In genomic region chr1:905071-905749, GRCh38 we compare ENCODE assay signal across 9 cellular contexts. TPM values are rescaled to one million over a fixed set of nuclear protein-coding genes. Genes with fewer than 3 reads are reported as not detected.
DNase-seq lines count a peak whose midpoint lies in the region; ATAC-seq and TF ChIP-seq lines count a peak whose summit lies in the region.
"Had no signal": no experiment of that assay in that cellular context is flagged by ENCODE, and none has a peak within 500 bp of the region (broad histone marks: within the 10 kb centered on the region; RNA-seq: fewer than 3 reads in every experiment).

No MANE protein-coding gene starts in this region.

- TF ChIP-seq EP300 in tibial nerve (IDR thresholded peaks at IDR 0.05) = peak in 1 of 2 donors; percentile 10

- peaks cover 16% of the 10 kb centered on the region for H3K4me1 ChIP-seq in body of pancreas
- peaks cover 0 to 39% (median 17%) of the 10 kb centered on the region in 4 donors for H3K4me1 ChIP-seq in tibial nerve

- DNase-seq in GM06990 (ENCODE audit: extremely low read depth, insufficient read length) (peak; percentile 60), LNCaP clone FGC (ENCODE audit: low read depth) (no peak), body of pancreas (peak in 2 of 4 donors; percentile 25 to 39), left lobe of liver (ENCODE audit: low spot score) (peak; percentile 55), tibial nerve (ENCODE audit: low spot score in 2 of 2) (peak in 1 of 2 donors; percentile 12), C1 segment of cervical spinal cord (lab: John Stamatoyannopoulos, UW) (no peak), NCI-H2227 (lab: John Stamatoyannopoulos, UW; ENCODE audit: unreplicated experiment) (no peak)

- H3K27me3 ChIP-seq in GM06990 (replicated peaks; ENCODE audit: control insufficient read depth, insufficient read depth, low read length) (no peaks in the 10 kb centered on the region; the same call in 1 of the 2 replicates), body of pancreas (peaks cover 0 to 8% of the 10 kb centered on the region in 2 donors), tibial nerve (peaks cover 0 to 13% of the 10 kb centered on the region in 2 donors)

- H3K9me3 ChIP-seq in body of pancreas (no peaks in the 10 kb centered on the region), tibial nerve (no peaks in the 10 kb centered on the region)

- intact Hi-C loops in body of pancreas (cut with DNase I) = no loop called here

- TF ChIP-seq POLR2A in body of pancreas (IDR thresholded peaks at IDR 0.05) (no peak), tibial nerve (IDR thresholded peaks at IDR 0.05) (no peak)

- H3K4me3 ChIP-seq in GM06990 (replicated peaks; ENCODE audit: low read depth, low read length) (peak overlapping the region; percentile 39), LNCaP clone FGC (ENCODE audit: low read depth, low read length) (peak overlapping the region; percentile 63), body of pancreas (no peak overlapping the region), tibial nerve (peak overlapping the region; percentile 22 to 53 (median 40))

- 8 to 14% methylated on average over 13 to 49 of the region's 49 CpGs for WGBS in body of pancreas, 2 donors
- WGBS in tibial nerve, 2 donors = 4 to 10% methylated on average over 39 to 48 of the region's 49 CpGs

- ATAC-seq in body of pancreas = peak; percentile 24
- ATAC-seq in left lobe of liver = peak; percentile 56
- ATAC-seq in HG02970 (IDR thresholded peaks at IDR 0.05; ENCODE audit: low FRiP score, unreplicated experiment) = no peak

- H3K36me3 ChIP-seq in GM06990 (ENCODE audit: control insufficient read depth, insufficient read depth, low read length) (no peaks in the 10 kb centered on the region), body of pancreas (replicated peaks in 1 of 2; ENCODE audit: insufficient read depth in 1 of 2, low read depth in 2 of 2) (no peaks in the 10 kb centered on the region), tibial nerve (no peaks in the 10 kb centered on the region)

- TF ChIP-seq CTCF in GM06990 (IDR thresholded peaks at IDR 0.05; ENCODE audit: insufficient read depth, low read length, poor library complexity, severe bottlenecking) (no peak), LNCaP clone FGC (IDR thresholded peaks at IDR 0.05; ENCODE audit: control insufficient read depth, extremely low read depth, insufficient read depth) (no peak), body of pancreas (IDR thresholded peaks at IDR 0.05) (no peak), tibial nerve (IDR thresholded peaks at IDR 0.05) (no peak)

- H3K27ac ChIP-seq in body of pancreas = no peak overlapping the region
- H3K27ac ChIP-seq in tibial nerve = peak overlapping the region in 2 of 4 donors; percentile 21 to 28

RNA-seq across cellular contexts. Expression of gene SAMD11, which starts 18.5 kb away (rescaled TPM):
- total RNA-seq in body of pancreas (1 to 10 TPM; 2.1 to 2.3 TPM), left lobe of liver (4.9 TPM), tibial nerve (10 to 100 TPM in 2 of 4 donors, 1 to 10 TPM in 2; 2.6 to 15.9 (median 11.5) TPM)
- total RNA-seq: T-helper 1 cell treated with Interleukin-12 subunit alpha and Interleukin-12 subunit beta and Interleukin-4 antibody, amounts not matched to agents 30 ng/mL and 1 ng/mL, for 36 hours had no signal

RNA-seq across cellular contexts. Expression of gene NOC2L, which starts 53.8 kb away (rescaled TPM):
- total RNA-seq in body of pancreas = 10 to 100 TPM; 30.6 to 32.3 TPM
- total RNA-seq in left lobe of liver = 32.5 TPM
- 10 to 100 TPM; 28.2 to 54.0 (median 46.4) TPM for total RNA-seq in tibial nerve

RNA-seq across cellular contexts. Expression of gene KLHL17, which starts 55.2 kb away (rescaled TPM):
- total RNA-seq in body of pancreas (10 to 100 TPM in 1 of 2 donors, 1 to 10 TPM in 1; 6.0 to 29.0 TPM), left lobe of liver (7.3 TPM), tibial nerve (10 to 100 TPM in 3 of 4 donors, 1 to 10 TPM in 1; 4.2 to 19.2 (median 11.9) TPM)

Comparison
In these comparisons a context has a peak if more than half of its experiments do, and no peak if none do; other contexts are left out.
1. DNase-seq: peak in GM06990 (single experiment) and left lobe of liver (single experiment); none in LNCaP clone FGC (single experiment), C1 segment of cervical spinal cord (0 of 14) and NCI-H2227 (single experiment).
2. H3K4me3 ChIP-seq: peak in GM06990 (single experiment), LNCaP clone FGC (single experiment) and tibial nerve (4 of 4); none in body of pancreas (0 of 2).